8 cellular contexts compared by ENCODE assay signal in the genomic region with DNA sequence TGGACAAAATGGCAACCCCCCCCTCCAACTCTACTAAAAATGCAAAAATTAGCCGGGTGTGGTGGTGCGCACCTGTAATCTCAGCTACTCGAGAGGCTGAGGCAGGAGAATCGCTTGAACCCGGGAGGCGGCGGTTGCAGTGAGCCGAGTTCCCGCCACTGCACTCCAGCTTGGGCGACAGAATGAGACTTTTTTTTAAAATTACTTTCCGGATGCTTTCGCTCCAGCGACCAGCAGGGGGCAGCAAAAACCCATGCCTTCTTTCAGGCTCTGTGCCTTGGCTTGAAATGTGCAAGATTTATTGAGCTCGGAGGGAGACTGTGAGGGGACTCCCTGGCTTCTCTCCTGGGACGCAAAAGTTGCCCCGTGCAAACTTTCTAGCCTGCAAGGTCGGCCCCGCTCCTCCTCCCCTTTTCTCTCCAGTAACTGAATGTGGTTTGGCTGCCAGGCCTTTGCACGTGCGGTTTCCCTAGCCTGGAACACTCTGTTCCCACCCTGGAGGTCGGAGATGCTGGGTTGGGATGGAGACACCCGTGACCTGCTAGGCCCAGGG.
DNase-seq lines count a peak whose midpoint lies in the region; ATAC-seq and TF ChIP-seq lines count a peak whose summit lies in the region.

No MANE protein-coding gene starts in this region.

- peaks cover 0 to 9% (median 2%) of the 10 kb centered on the region in 9 donors for H3K9me3 Mint-ChIP-seq in naive thymus-derived CD8-positive, alpha-beta T cell
- no peaks in the 10 kb centered on the region for H3K9me3 Mint-ChIP-seq in stimulated activated effector memory CD8-positive, alpha-beta T cell treated with anti-CD3 and anti-CD28 coated beads, Interleukin-12 subunit alpha, Interleukin-12 subunit beta, amount 100 ng/mL, for 72 hours

- H3K36me3 ChIP-seq in BJ (ENCODE audit: control insufficient read depth, insufficient read depth, low read length) (no peaks in the 10 kb centered on the region), HAP-1 (replicated peaks) (no peaks in the 10 kb centered on the region), NT2/D1 (ENCODE audit: insufficient read depth, insufficient read length, low read length) (no peaks in the 10 kb centered on the region), esophagus muscularis mucosa (no peaks in the 10 kb centered on the region)

- peaks cover 3 to 6% (median 5%) of the 10 kb centered on the region in 4 donors for H3K4me1 Mint-ChIP-seq in naive thymus-derived CD8-positive, alpha-beta T cell
- H3K4me1 Mint-ChIP-seq in stimulated activated effector memory CD8-positive, alpha-beta T cell treated with anti-CD3 and anti-CD28 coated beads, Interleukin-12 subunit alpha, Interleukin-12 subunit beta, amount 100 ng/mL, for 72 hours, result peaks cover 6% of the 10 kb centered on the region

- no peak for TF ChIP-seq POLR2A in esophagus muscularis mucosa (IDR thresholded peaks at IDR 0.05; ENCODE audit: low read depth)

- peaks cover 2 to 9% (median 3%) of the 10 kb centered on the region in 3 donors for H3K36me3 Mint-ChIP-seq in naive thymus-derived CD8-positive, alpha-beta T cell
- H3K36me3 Mint-ChIP-seq in stimulated activated effector memory CD8-positive, alpha-beta T cell treated with anti-CD3 and anti-CD28 coated beads, Interleukin-12 subunit alpha, Interleukin-12 subunit beta, amount 100 ng/mL, for 72 hours, result peaks cover 6% of the 10 kb centered on the region

- no peak overlapping the region for H3K9ac ChIP-seq in NT2/D1 (ENCODE audit: insufficient read length, low read depth)

- WGBS in esophagus muscularis mucosa, result 4% methylated on average over 22 of the region's 22 CpGs

- H3K27me3 ChIP-seq in BJ (ENCODE audit: control insufficient read depth, insufficient read depth, low read length) (peaks cover 6% of the 10 kb centered on the region), HAP-1 (ENCODE audit: low read depth) (no peaks in the 10 kb centered on the region), NT2/D1 (ENCODE audit: insufficient read depth, insufficient read length) (peaks cover 19% of the 10 kb centered on the region), esophagus muscularis mucosa (peaks cover 0 to 81% (median 16%) of the 10 kb centered on the region in 4 donors)

- intact Hi-C loops in esophagus muscularis mucosa (cut with DNase I), result loop anchor here (2.0 kb wide), 1 partner anchor 170 kb away; no protein-coding TSS in a partner anchor

- H3K27ac ChIP-seq in esophagus muscularis mucosa (replicated peaks in 1 of 4), result no peak overlapping the region

- H3K9me3 ChIP-seq in HAP-1, result peaks cover 2% of the 10 kb centered on the region; the same call in 1 of the 2 replicates
- peaks cover 9% of the 10 kb centered on the region; the same call in 1 of the 2 replicates for H3K9me3 ChIP-seq in NT2/D1 (ENCODE audit: insufficient read depth, low read length)
- H3K9me3 ChIP-seq in esophagus muscularis mucosa, result peaks cover 0 to 10% (median 7%) of the 10 kb centered on the region in 4 donors

- in situ Hi-C loops in HAP-1 (cut with MboI; ENCODE audit: low sequenced_read_pairs), result no loop called here

- H3K4me3 ChIP-seq in BJ (ENCODE audit: low read depth, low read length) (no peak overlapping the region), HAP-1 (peak overlapping the region; percentile 8; the same call in 1 of the 2 replicates), NT2/D1 (ENCODE audit: insufficient read length, low read depth) (no peak overlapping the region), esophagus muscularis mucosa (no peak overlapping the region)

- H3K27ac Mint-ChIP-seq in naive thymus-derived CD8-positive, alpha-beta T cell, result no peak overlapping the region
- H3K27ac Mint-ChIP-seq in stimulated activated effector memory CD8-positive, alpha-beta T cell treated with anti-CD3 and anti-CD28 coated beads, Interleukin-12 subunit alpha, Interleukin-12 subunit beta, amount 100 ng/mL, for 72 hours, result no peak overlapping the region

- DNase-seq in BJ (ENCODE audit: low read depth) (no peak), HAP-1 (ENCODE audit: low spot score in 2 of 2) (peak; percentile 41 to 86), NT2/D1 (ENCODE audit: low read depth, low spot score) (peak; percentile 65), activated T-cell treated with anti-CD3 and anti-CD28 coated beads for 1 hour (ENCODE audit: low read depth) (peak; percentile 78), esophagus muscularis mucosa (ENCODE audit: extremely low spot score) (peak; percentile 93)
- DNase-seq in naive thymus-derived CD8-positive, alpha-beta T cell, result peak; percentile 58 to 85 (median 76)
- peak; percentile 67 to 87 for DNase-seq in stimulated activated effector memory CD8-positive, alpha-beta T cell treated with anti-CD3 and anti-CD28 coated beads, Interleukin-12 subunit alpha, Interleukin-12 subunit beta, amount 100 ng/mL, for 72 hours (ENCODE audit: low spot score in 2 of 2)

- TF ChIP-seq EP300 in esophagus muscularis mucosa (IDR thresholded peaks at IDR 0.05), result no peak

- POLR2A ChIA-PET in BJ (lab: Charles Lee), result no interaction called here
- POLR2A ChIA-PET in naive thymus-derived CD8-positive, alpha-beta T cell (lab: Charles Lee), result no interaction called here

- ATAC-seq in naive thymus-derived CD8-positive, alpha-beta T cell, result peak; percentile 68 to 73
- peak; percentile 67 for ATAC-seq in stimulated activated effector memory CD8-positive, alpha-beta T cell treated with anti-CD3 and anti-CD28 coated beads, Interleukin-12 subunit alpha, Interleukin-12 subunit beta, amount 100 ng/mL, for 72 hours
- no peak for ATAC-seq in HG03097 (IDR thresholded peaks at IDR 0.05; ENCODE audit: low FRiP score, unreplicated experiment)

- H3K4me3 Mint-ChIP-seq in naive thymus-derived CD8-positive, alpha-beta T cell, result no peak overlapping the region
- H3K4me3 Mint-ChIP-seq in stimulated activated effector memory CD8-positive, alpha-beta T cell treated with anti-CD3 and anti-CD28 coated beads, Interleukin-12 subunit alpha, Interleukin-12 subunit beta, amount 100 ng/mL, for 72 hours, result no peak overlapping the region

- H3K27me3 Mint-ChIP-seq in naive thymus-derived CD8-positive, alpha-beta T cell, result peaks cover 7 to 35% (median 16%) of the 10 kb centered on the region in 5 donors

- CTCF ChIA-PET in BJ (lab: Yijun Ruan, JAX), result interaction anchor here (0.5 to 4.7 kb wide), 35 partner anchors 9 to 1718 kb away, joined by 3 to 68 read pairs (median 4); a partner anchor contains a TSS

- H3K4me1 ChIP-seq in HAP-1 (no peaks in the 10 kb centered on the region), NT2/D1 (ENCODE audit: insufficient read depth, insufficient read length) (no peaks in the 10 kb centered on the region), esophagus muscularis mucosa (peaks cover 7 to 13% (median 11%) of the 10 kb centered on the region in 4 donors)

- TF ChIP-seq CTCF in BJ (IDR thresholded peaks at IDR 0.05; ENCODE audit: insufficient read depth, low read depth, low read length) (peak; percentile 87), esophagus muscularis mucosa (IDR thresholded peaks at IDR 0.05) (peak; percentile 84 to 90 (median 90))
